In genomic region chr9:89383721-89384300, GRCh38 we compare ENCODE assay signal across 24 cellular contexts.
DNase-seq lines count a peak whose midpoint lies in the region; ATAC-seq and TF ChIP-seq lines count a peak whose summit lies in the region.
"Had no signal": no experiment of that assay in that cellular context is flagged by ENCODE, and none has a peak within 500 bp of the region (broad histone marks: within the 10 kb centered on the region; RNA-seq: fewer than 3 reads in every experiment).

No MANE protein-coding gene starts in this region.

- intact Hi-C loops in activated CD4-positive, alpha-beta memory T cell treated with anti-CD3 and anti-CD28 coated beads for 36 hours (cut with micrococcal nuclease) = no loop called here
- intact Hi-C loops in dorsolateral prefrontal cortex (cut with DNase I) = no loop called here

- POLR2A ChIA-PET in activated CD4-positive, alpha-beta memory T cell treated with anti-CD3 and anti-CD28 coated beads for 36 hours (lab: Charles Lee) = interaction anchor here (1.5 kb wide), 1 partner anchor 153 kb away, joined by 3 read pairs; no protein-coding TSS in a partner anchor
- POLR2A ChIA-PET in activated CD4-positive, alpha-beta memory T cell treated with anti-CD3 and anti-CD28 coated beads, Interleukin-2, amount 10 ng/mL, durations not matched to agents 7 days and 5 days (lab: Charles Lee) = interaction anchor here (1.5 to 3.5 kb wide), 3 partner anchors 14 to 165 kb away, joined by 3 to 11 read pairs (median 6); no protein-coding TSS in a partner anchor
- POLR2A ChIA-PET in WTC11 (lab: Charles Lee) = no interaction called here

- CTCF ChIA-PET in activated CD4-positive, alpha-beta memory T cell treated with anti-CD3 and anti-CD28 coated beads for 36 hours (lab: Charles Lee) = no interaction called here
- CTCF ChIA-PET in activated CD4-positive, alpha-beta memory T cell treated with anti-CD3 and anti-CD28 coated beads, Interleukin-2, amount 10 ng/mL, durations not matched to agents 7 days and 5 days (lab: Charles Lee) = interaction anchor here (1.4 kb wide), 1 partner anchor 165 kb away, joined by 4 read pairs; no protein-coding TSS in a partner anchor
- CTCF ChIA-PET in WTC11 (lab: Charles Lee) = interaction anchor here (1.0 to 1.1 kb wide), 2 partner anchors 45 to 210 kb away, joined by 3 read pairs; no protein-coding TSS in a partner anchor

- no peak overlapping the region for H3K4me3 ChIP-seq in dorsolateral prefrontal cortex
- H3K4me3 ChIP-seq: heart left ventricle, left lung, mucosa of descending colon, vagina had no signal

- TF ChIP-seq CTCF in WTC11 (IDR thresholded peaks at IDR 0.05) (no peak), dorsolateral prefrontal cortex (IDR thresholded peaks at IDR 0.05 in 54 of 56, conservative IDR thresholded peaks at IDR 0.05 in 2 of 56; ENCODE audit: low read depth in 1 of 56, partially characterized antibody in 56 of 56) (peak in 1 of 56 donors; percentile 19)

- no peak overlapping the region for H3K4me3 Mint-ChIP-seq in activated CD4-positive, alpha-beta memory T cell treated with anti-CD3 and anti-CD28 coated beads for 36 hours
- no peak overlapping the region for H3K4me3 Mint-ChIP-seq in activated CD4-positive, alpha-beta memory T cell treated with anti-CD3 and anti-CD28 coated beads, Interleukin-2, amount 10 ng/mL, durations not matched to agents 7 days and 5 days
- H3K4me3 Mint-ChIP-seq in WTC11 = no peak overlapping the region
- H3K4me3 Mint-ChIP-seq in stimulated activated memory B cell treated with anti-CD40 and anti-IgM and Interleukin-4, amounts not matched to agents 10 μg/mL and 1 μg/mL and 100 μg/mL, for 72 hours = no peak overlapping the region
- H3K4me3 Mint-ChIP-seq: dendritic cell treated with granulocyte-macrophage colony-stimulating factor and Interleukin-4, amounts not matched to agents 40 ng/mL and 50 ng/mL, for 4 days had no signal

- H3K4me1 Mint-ChIP-seq in activated CD4-positive, alpha-beta memory T cell treated with anti-CD3 and anti-CD28 coated beads for 36 hours (ENCODE audit: low read depth) = peaks cover 32% of the 10 kb centered on the region
- H3K4me1 Mint-ChIP-seq in activated CD4-positive, alpha-beta memory T cell treated with anti-CD3 and anti-CD28 coated beads, Interleukin-2, amount 10 ng/mL, durations not matched to agents 7 days and 5 days = peaks cover 41% of the 10 kb centered on the region
- H3K4me1 Mint-ChIP-seq in WTC11 = no peaks in the 10 kb centered on the region
- peaks cover 32% of the 10 kb centered on the region for H3K4me1 Mint-ChIP-seq in stimulated activated memory B cell treated with anti-CD40 and anti-IgM and Interleukin-4, amounts not matched to agents 10 μg/mL and 1 μg/mL and 100 μg/mL, for 72 hours

- H3K27me3 Mint-ChIP-seq in activated CD4-positive, alpha-beta memory T cell treated with anti-CD3 and anti-CD28 coated beads for 36 hours = no peaks in the 10 kb centered on the region
- no peaks in the 10 kb centered on the region for H3K27me3 Mint-ChIP-seq in activated CD4-positive, alpha-beta memory T cell treated with anti-CD3 and anti-CD28 coated beads, Interleukin-2, amount 10 ng/mL, durations not matched to agents 7 days and 5 days
- H3K27me3 Mint-ChIP-seq in WTC11 (ENCODE audit: low read depth) = no peaks in the 10 kb centered on the region
- H3K27me3 Mint-ChIP-seq in stimulated activated memory B cell treated with anti-CD40 and anti-IgM and Interleukin-4, amounts not matched to agents 10 μg/mL and 1 μg/mL and 100 μg/mL, for 72 hours = no peaks in the 10 kb centered on the region
- H3K27me3 Mint-ChIP-seq: dendritic cell treated with granulocyte-macrophage colony-stimulating factor and Interleukin-4, amounts not matched to agents 40 ng/mL and 50 ng/mL, for 4 days had no signal

- H3K27me3 ChIP-seq in dorsolateral prefrontal cortex = no peaks in the 10 kb centered on the region
- H3K27me3 ChIP-seq: heart left ventricle, left lung, vagina had no signal

- H3K9me3 Mint-ChIP-seq in activated CD4-positive, alpha-beta memory T cell treated with anti-CD3 and anti-CD28 coated beads for 36 hours = no peaks in the 10 kb centered on the region
- H3K9me3 Mint-ChIP-seq in activated CD4-positive, alpha-beta memory T cell treated with anti-CD3 and anti-CD28 coated beads, Interleukin-2, amount 10 ng/mL, durations not matched to agents 7 days and 5 days = no peaks in the 10 kb centered on the region
- no peaks in the 10 kb centered on the region for H3K9me3 Mint-ChIP-seq in WTC11
- H3K9me3 Mint-ChIP-seq in stimulated activated memory B cell treated with anti-CD40 and anti-IgM and Interleukin-4, amounts not matched to agents 10 μg/mL and 1 μg/mL and 100 μg/mL, for 72 hours = no peaks in the 10 kb centered on the region
- H3K9me3 Mint-ChIP-seq: dendritic cell treated with granulocyte-macrophage colony-stimulating factor and Interleukin-4, amounts not matched to agents 40 ng/mL and 50 ng/mL, for 4 days had no signal

- H3K36me3 Mint-ChIP-seq in activated CD4-positive, alpha-beta memory T cell treated with anti-CD3 and anti-CD28 coated beads for 36 hours = peaks cover 63% of the 10 kb centered on the region
- H3K36me3 Mint-ChIP-seq in activated CD4-positive, alpha-beta memory T cell treated with anti-CD3 and anti-CD28 coated beads, Interleukin-2, amount 10 ng/mL, durations not matched to agents 7 days and 5 days (ENCODE audit: low read depth) = peaks cover 85% of the 10 kb centered on the region
- peaks cover 47% of the 10 kb centered on the region for H3K36me3 Mint-ChIP-seq in WTC11
- peaks cover 94% of the 10 kb centered on the region for H3K36me3 Mint-ChIP-seq in stimulated activated memory B cell treated with anti-CD40 and anti-IgM and Interleukin-4, amounts not matched to agents 10 μg/mL and 1 μg/mL and 100 μg/mL, for 72 hours

- peak overlapping the region; percentile 19 for H3K27ac Mint-ChIP-seq in activated CD4-positive, alpha-beta memory T cell treated with anti-CD3 and anti-CD28 coated beads for 36 hours
- no peak overlapping the region for H3K27ac Mint-ChIP-seq in activated CD4-positive, alpha-beta memory T cell treated with anti-CD3 and anti-CD28 coated beads, Interleukin-2, amount 10 ng/mL, durations not matched to agents 7 days and 5 days
- peak overlapping the region; percentile 74; the same call in 1 of the 2 replicates for H3K27ac Mint-ChIP-seq in WTC11
- peak overlapping the region; percentile 82 for H3K27ac Mint-ChIP-seq in stimulated activated memory B cell treated with anti-CD40 and anti-IgM and Interleukin-4, amounts not matched to agents 10 μg/mL and 1 μg/mL and 100 μg/mL, for 72 hours
- H3K27ac Mint-ChIP-seq: dendritic cell treated with granulocyte-macrophage colony-stimulating factor and Interleukin-4, amounts not matched to agents 40 ng/mL and 50 ng/mL, for 4 days had no signal

- H3K27ac ChIP-seq in dorsolateral prefrontal cortex = peak overlapping the region in 39 of 59 donors; percentile 6 to 72 (median 46)
- H3K27ac ChIP-seq: heart left ventricle, left lung, vagina had no signal

- ATAC-seq in WTC11 = no peak; the same call in 1 of the 2 replicates
- ATAC-seq in stimulated activated memory B cell treated with anti-CD40 and anti-IgM and Interleukin-4, amounts not matched to agents 10 μg/mL and 1 μg/mL and 100 μg/mL, for 72 hours = no peak
- ATAC-seq: heart left ventricle, left lung, mucosa of descending colon had no signal

- no peak for DNase-seq in activated CD4-positive, alpha-beta memory T cell treated with anti-CD3 and anti-CD28 coated beads for 36 hours
- no peak for DNase-seq in activated CD4-positive, alpha-beta memory T cell treated with anti-CD3 and anti-CD28 coated beads, Interleukin-2, amount 10 ng/mL, durations not matched to agents 7 days and 5 days
- no peak for DNase-seq in WTC11 (ENCODE audit: low spot score)
- DNase-seq in dorsolateral prefrontal cortex = no peak
- no peak for DNase-seq in kidney glomerular epithelial cell (lab: John Stamatoyannopoulos, UW)
- DNase-seq in stimulated activated CD4-positive, alpha-beta T cell treated with anti-CD3 and anti-CD28 coated beads, Interleukin-12 subunit alpha, Interleukin-12 subunit beta, amount 100 ng/mL, for 4 hours = no peak
- no peak for DNase-seq in DMS114 treated with DMSO at 0.1 percent for 48 hours (lab: John Stamatoyannopoulos, UW; ENCODE audit: unreplicated experiment)
- DNase-seq: activated CD4-positive, alpha-beta T cell treated with anti-CD3 and anti-CD28 coated beads, Interleukin-2, amount 50 U/mL, for 1 hour; C1 segment of cervical spinal cord; DMS153; GF-D8; heart left ventricle; left lung; mucosa of descending colon; NCI-H1417; NCI-H2171; NCI-H524 treated with DMSO at 0.1 percent for 48 hours; occipital lobe; retina; stimulated activated CD4-positive, alpha-beta T cell treated with anti-CD3 and anti-CD28 coated beads, Interleukin-4, amount 100 ng/mL, for 4 hours; substantia nigra had no signal

TF ChIP-seq in WTC11, 78 proteins besides CTCF, POLR2A, EP300 and RAD21 (continues in another document):
- TF ChIP-seq CREB1 (CRISPR knock-in tag; IDR thresholded peaks at IDR 0.05) = no peak
- TF ChIP-seq CREM (CRISPR knock-in tag; IDR thresholded peaks at IDR 0.05) = no peak
- no peak for TF ChIP-seq JUN (CRISPR knock-in tag; IDR thresholded peaks at IDR 0.05)
- TF ChIP-seq CDX4 (CRISPR knock-in tag; IDR thresholded peaks at IDR 0.05; ENCODE audit: borderline replicate concordance) = no peak
- TF ChIP-seq HMGA2 (CRISPR knock-in tag; IDR thresholded peaks at IDR 0.05) = no peak
- TF ChIP-seq ZBTB43 (CRISPR knock-in tag; IDR thresholded peaks at IDR 0.05) = no peak
- no peak for TF ChIP-seq RELA (CRISPR knock-in tag; IDR thresholded peaks at IDR 0.05; ENCODE audit: borderline replicate concordance)
